1 cellular context compared by ENCODE assay signal in genomic region chr6:18221288-18221615, GRCh38.
TF ChIP-seq lines count a peak whose summit lies in the region.

No MANE protein-coding gene starts in this region.

TF ChIP-seq in GM23338, 12 proteins besides CTCF, POLR2A, EP300 and RAD21:
- TF ChIP-seq ZNF114 (CRISPR knock-in tag; IDR thresholded peaks at IDR 0.05), result no peak
- TF ChIP-seq POLR2AphosphoS5 (IDR thresholded peaks at IDR 0.05; ENCODE audit: low read depth), result peak; percentile 42; the same call in 1 of the 2 replicates
